In the genomic region with DNA sequence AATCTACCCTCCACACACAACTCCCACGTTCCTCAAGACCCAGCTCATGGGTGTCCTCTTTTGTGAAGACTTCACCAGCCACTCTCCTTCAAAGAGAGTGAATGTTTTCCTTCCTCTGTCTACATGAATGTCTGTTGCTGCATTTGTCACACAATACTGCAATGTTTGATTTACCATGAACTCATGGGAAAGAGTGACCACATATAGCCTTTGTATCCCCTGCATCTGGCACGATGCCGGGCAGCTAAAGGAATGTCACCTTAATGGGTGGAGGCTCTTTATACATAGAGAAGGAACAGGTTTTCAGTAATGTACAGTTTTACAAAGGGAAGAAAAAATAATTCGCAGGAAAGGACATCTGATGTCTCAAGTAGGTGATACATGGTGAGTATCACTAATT, we compare ENCODE assay signal across 31 cellular contexts. TPM values are rescaled to one million over a fixed set of nuclear protein-coding genes. Genes with fewer than 3 reads are reported as not detected.
"Had no signal": no experiment of that assay in that cellular context is flagged by ENCODE, and none has a peak within 500 bp of the region (broad histone marks: within the 10 kb centered on the region; RNA-seq: fewer than 3 reads in every experiment).

No MANE protein-coding gene starts in this region.

- ATAC-seq: heart right ventricle; left cardiac atrium; left lung; naive thymus-derived CD4-positive, alpha-beta T cell; psoas muscle; right cardiac atrium had no signal

- H3K9me3 Mint-ChIP-seq: type B pancreatic cell had no signal

- H3K27me3 ChIP-seq: dorsolateral prefrontal cortex, testis had no signal

- DNase-seq: cerebellar nuclear complex; dorsolateral prefrontal cortex; effector CD8-positive, alpha-beta T cell; endodermal cell; esophagus squamous epithelium; foreskin melanocyte; glutamatergic neuron; heart right ventricle; hippocampal formation; left cardiac atrium; left lung; mammary epithelial cell; mesendoderm; midbrain; naive thymus-derived CD4-positive, alpha-beta T cell; psoas muscle; right cardiac atrium; spleen; stimulated activated naive CD4-positive, alpha-beta T cell treated with Interleukin-2 at 50 U/mL for 16 hours; substantia nigra; testis; tibial artery had no signal

- H3K4me3 Mint-ChIP-seq: endodermal cell; naive thymus-derived CD4-positive, alpha-beta T cell; nephron; neural progenitor cell; type B pancreatic cell had no signal

- H3K4me3 ChIP-seq: dorsolateral prefrontal cortex, esophagus squamous epithelium, heart right ventricle, left lung, neural progenitor cell, psoas muscle, skin epidermis, spleen, testis, tibial artery had no signal

- H3K9me3 ChIP-seq: esophagus squamous epithelium, left lung, psoas muscle, spleen, testis, tibial artery had no signal

- H3K36me3 Mint-ChIP-seq: neural progenitor cell had no signal

- H3K27ac Mint-ChIP-seq: endodermal cell; naive thymus-derived CD4-positive, alpha-beta T cell; nephron; neural progenitor cell; type B pancreatic cell had no signal

- H3K4me1 Mint-ChIP-seq: endodermal cell, nephron had no signal

- H3K36me3 ChIP-seq: esophagus squamous epithelium, heart right ventricle, left lung, neural progenitor cell, spleen, tibial artery had no signal

- H3K4me1 ChIP-seq: heart right ventricle, left lung, neural progenitor cell, parathyroid adenoma, psoas muscle, spleen, testis, tibial artery had no signal

- H3K27ac ChIP-seq: dorsolateral prefrontal cortex, esophagus squamous epithelium, heart right ventricle, left lung, neural progenitor cell, parathyroid adenoma, psoas muscle, skin epidermis, spleen, testis, tibial artery had no signal

RNA-seq across cellular contexts. Expression of a gene that starts 48.7 kb away (rescaled TPM):
- total RNA-seq: endodermal cell, endothelial cell of umbilical vein, epithelial cell of proximal tubule, kidney epithelial cell, mammary epithelial cell, renal cortical epithelial cell had no signal
